In genomic region chr1:116175621-116176020, GRCh38 we compare ENCODE assay signal across 18 cellular contexts.
DNase-seq lines count a peak whose midpoint lies in the region; ATAC-seq, FAIRE-seq and TF ChIP-seq lines count a peak whose summit lies in the region.
"Had no signal": no experiment of that assay in that cellular context is flagged by ENCODE, and none has a peak within 500 bp of the region (broad histone marks: within the 10 kb centered on the region; RNA-seq: fewer than 3 reads in every experiment).

No MANE protein-coding gene starts in this region.

- peak overlapping the region; percentile 48; the same call in 1 of the 2 replicates for H3K4me2 ChIP-seq in HepG2 (ENCODE audit: low read depth, low read length)
- H3K4me2 ChIP-seq in OCI-LY7 (ENCODE audit: low read length) = no peak overlapping the region
- no peak overlapping the region for H3K4me2 ChIP-seq in GM12878 (ENCODE audit: control insufficient read depth, insufficient read depth)
- no peak overlapping the region for H3K4me2 ChIP-seq in MM.1S (ENCODE audit: low read depth, low read length)
- H3K4me2 ChIP-seq: SK-N-SH had no signal

- H3K36me3 ChIP-seq in HepG2 (replicated peaks in 1 of 2; ENCODE audit: control insufficient read depth in 1 of 2, insufficient read depth in 2 of 2, low read length in 2 of 2) (no peaks in the 10 kb centered on the region), right lobe of liver (no peaks in the 10 kb centered on the region), OCI-LY7 (ENCODE audit: insufficient read depth, low read length) (no peaks in the 10 kb centered on the region), GM12878 (ENCODE audit: control insufficient read depth in 2 of 2, insufficient read depth in 2 of 2, low read length in 1 of 2) (no peaks in the 10 kb centered on the region), MM.1S (replicated peaks; ENCODE audit: insufficient read depth, low read length) (no peaks in the 10 kb centered on the region)
- H3K36me3 ChIP-seq: Peyer's patch had no signal

- no peaks in the 10 kb centered on the region for H3K9me3 ChIP-seq in HepG2 (ENCODE audit: low read length)
- no peaks in the 10 kb centered on the region for H3K9me3 ChIP-seq in right lobe of liver
- H3K9me3 ChIP-seq in OCI-LY7 (ENCODE audit: low read length) = no peaks in the 10 kb centered on the region
- H3K9me3 ChIP-seq in GM12878 (replicated peaks; ENCODE audit: control insufficient read depth, insufficient read depth, low read length) = no peaks in the 10 kb centered on the region
- H3K9me3 ChIP-seq in MM.1S (replicated peaks; ENCODE audit: insufficient read depth, low read length) = no peaks in the 10 kb centered on the region
- H3K9me3 ChIP-seq: Peyer's patch, SK-N-SH had no signal

- in situ Hi-C loops in HepG2 (cut with HindIII; ENCODE audit: extremely low pct_ligation_motif_present, low pct_unique_long_range_greater_than_20kb) (no loop called here), GM12878 (cut with MboI) (no loop called here)

- no peak for ATAC-seq in HepG2
- no peak for ATAC-seq in right lobe of liver
- ATAC-seq in GM12878 = peak; percentile 22; the same call in 1 of the 3 replicates

- RAD21 ChIA-PET in GM12878 (lab: Charles Lee; ENCODE audit: unreplicated experiment) = no interaction called here

- H3K9ac ChIP-seq in HepG2 (ENCODE audit: insufficient read depth, low read depth, low read length) (no peak overlapping the region), GM12878 (ENCODE audit: control insufficient read depth, insufficient read depth, low read length) (no peak overlapping the region), MM.1S (ENCODE audit: low read length) (no peak overlapping the region)
- H3K9ac ChIP-seq: SK-N-SH had no signal

- intact Hi-C loops in HepG2 (cut with micrococcal nuclease; ENCODE audit: unreplicated experiment) (no loop called here), right lobe of liver (cut with DNase I) (no loop called here), OCI-LY7 (cut with micrococcal nuclease; ENCODE audit: unreplicated experiment) (no loop called here), GM12878 (cut with micrococcal nuclease; ENCODE audit: unreplicated experiment) (no loop called here)

- H3K4me3 ChIP-seq in HepG2 (replicated peaks in 1 of 3; ENCODE audit: insufficient read depth in 1 of 3, low read depth in 2 of 3, low read length in 3 of 3) (no peak overlapping the region), right lobe of liver (no peak overlapping the region), OCI-LY7 (ENCODE audit: low read depth, low read length, poor library complexity, severe bottlenecking) (no peak overlapping the region), GM12878 (no peak overlapping the region), MM.1S (ENCODE audit: low read length) (no peak overlapping the region)
- H3K4me3 ChIP-seq: Peyer's patch had no signal

- TF ChIP-seq CTCF in HepG2 (CRISPR knock-in tag; IDR thresholded peaks at IDR 0.05) (no peak), right lobe of liver (IDR thresholded peaks at IDR 0.05) (no peak), OCI-LY7 (conservative IDR thresholded peaks at IDR 0.05; ENCODE audit: low read length) (no peak; the same call in 1 of the 2 replicates), GM12878 (IDR thresholded peaks at IDR 0.05 in 2 of 3, conservative IDR thresholded peaks at IDR 0.05 in 1 of 3; ENCODE audit: control insufficient read depth in 2 of 3, extremely low read depth in 1 of 3, insufficient read depth in 1 of 3, low read depth in 3 of 3, low read length in 3 of 3) (no peak), MM.1S (IDR thresholded peaks at IDR 0.05; ENCODE audit: low read length) (no peak)

- H3K27ac ChIP-seq in HepG2 (ENCODE audit: extremely low read length, insufficient read depth, low read length) = peak overlapping the region; percentile 66
- H3K27ac ChIP-seq in right lobe of liver = no peak overlapping the region
- no peak overlapping the region for H3K27ac ChIP-seq in OCI-LY7 (ENCODE audit: low read depth, low read length, poor library complexity, severe bottlenecking)
- no peak overlapping the region for H3K27ac ChIP-seq in GM12878 (ENCODE audit: control insufficient read depth, insufficient read depth)
- H3K27ac ChIP-seq in MM.1S (ENCODE audit: low read length) = no peak overlapping the region
- H3K27ac ChIP-seq: Peyer's patch had no signal

- TF ChIP-seq POLR2A in HepG2 (IDR thresholded peaks at IDR 0.05; ENCODE audit: insufficient read depth in 1 of 2, low read depth in 2 of 2, low read length in 2 of 2) (no peak), right lobe of liver (IDR thresholded peaks at IDR 0.05) (no peak), GM12878 (IDR thresholded peaks at IDR 0.05; ENCODE audit: low read depth, low read length) (no peak)

- FAIRE-seq in HepG2 (lab: Jason Lieb, UNC) (no peak), GM12878 (lab: Jason Lieb, UNC) (no peak), RCC 7860 (lab: Jason Lieb, UNC) (no peak)
- FAIRE-seq: GM12891, H1 had no signal

- 94% methylated on average over 2 of the region's 2 CpGs for WGBS in HepG2 (ENCODE audit: low lambda C conversion rate)
- 78% methylated on average over 2 of the region's 2 CpGs for WGBS in right lobe of liver (ENCODE audit: insufficient coverage, low coverage, low lambda C conversion rate, missing lambda C conversion rate)
- WGBS in GM12878 (ENCODE audit: insufficient coverage, insufficient replicate concordance, low lambda C conversion rate, missing lambda C conversion rate) = 41% methylated on average over 2 of the region's 2 CpGs

- H3K9me2 ChIP-seq in OCI-LY7 (ENCODE audit: insufficient read depth, low read length) (no peaks in the 10 kb centered on the region), MM.1S (replicated peaks; ENCODE audit: insufficient read depth, low read length) (no peaks in the 10 kb centered on the region)
- H3K9me2 ChIP-seq: SK-N-SH had no signal

- BruUV-seq in HepG2 (replicated peaks; lab: Mats Ljungman, UMichigan) (no TSS peak), OCI-LY7 (replicated peaks; lab: Mats Ljungman, UMichigan) (no TSS peak), GM12878 (replicated peaks; lab: Mats Ljungman, UMichigan) (no TSS peak)

- POLR2A ChIA-PET in HepG2 (lab: Yijun Ruan, JAX) = no interaction called here
- POLR2A ChIA-PET in OCI-LY7 (lab: Charles Lee) = no interaction called here
- POLR2A ChIA-PET in GM12878 (lab: Charles Lee) = interaction anchor here (1.2 kb wide), 1 partner anchor 8 kb away, joined by 3 read pairs; no protein-coding TSS in a partner anchor

- no peak for TF ChIP-seq EP300 in HepG2 (IDR thresholded peaks at IDR 0.05; ENCODE audit: low read depth in 2 of 2, low read length in 2 of 2)
- TF ChIP-seq EP300 in HepG2 (CRISPR knock-in tag; IDR thresholded peaks at IDR 0.05; ENCODE audit: borderline replicate concordance) = no peak
- TF ChIP-seq EP300 in GM12878 (IDR thresholded peaks at IDR 0.05; ENCODE audit: borderline replicate concordance in 1 of 2, control insufficient read depth in 1 of 2, low read depth in 2 of 2, low read length in 2 of 2) = no peak

- H3K79me2 ChIP-seq in HepG2 (ENCODE audit: insufficient read depth, low read length) (no peaks in the 10 kb centered on the region), OCI-LY7 (ENCODE audit: insufficient read depth, low read depth, low read length) (no peaks in the 10 kb centered on the region), GM12878 (ENCODE audit: control insufficient read depth, insufficient read depth, low read length) (no peaks in the 10 kb centered on the region), MM.1S (ENCODE audit: low read length) (no peaks in the 10 kb centered on the region)

- SMC1A ChIA-PET in GM12878 (lab: Charles Lee; ENCODE audit: uncharacterized antibody, unreplicated experiment) = interaction anchor here (0.8 kb wide), 1 partner anchor 36 kb away, joined by 3 read pairs; no protein-coding TSS in a partner anchor

- CTCF ChIA-PET in HepG2 (lab: Yijun Ruan, JAX; ENCODE audit: low intra/inter-chr PET ratio, low total read pairs) = no interaction called here
- CTCF ChIA-PET in OCI-LY7 (lab: Charles Lee; ENCODE audit: unreplicated experiment) = no interaction called here
- CTCF ChIA-PET in GM12878 (lab: Yijun Ruan, JAX) = interaction anchor here (1.4 to 1.9 kb wide), 2 partner anchors 36 to 324 kb away, joined by 4 to 7 read pairs; no protein-coding TSS in a partner anchor

- TF ChIP-seq RAD21 in HepG2 (CRISPR knock-in tag; IDR thresholded peaks at IDR 0.05) = no peak
- no peak for TF ChIP-seq RAD21 in GM12878 (IDR thresholded peaks at IDR 0.05; ENCODE audit: insufficient read depth, low read depth, low read length)

- no peaks in the 10 kb centered on the region for H3F3A ChIP-seq in MM.1S (ENCODE audit: insufficient read depth, low read length)

- peaks cover 100% of the 10 kb centered on the region for H3K4me1 ChIP-seq in HepG2 (ENCODE audit: insufficient read depth, low read length)
- peaks cover 0 to 4% (median 0%) of the 10 kb centered on the region in 4 donors for H3K4me1 ChIP-seq in right lobe of liver
- peaks cover 10% of the 10 kb centered on the region for H3K4me1 ChIP-seq in OCI-LY7 (ENCODE audit: insufficient read depth, low read length, poor library complexity, severe bottlenecking)
- no peaks in the 10 kb centered on the region for H3K4me1 ChIP-seq in GM12878 (ENCODE audit: control insufficient read depth, insufficient read depth, low read length)
- no peaks in the 10 kb centered on the region for H3K4me1 ChIP-seq in MM.1S (ENCODE audit: low read length)

- H4K20me1 ChIP-seq in HepG2 (ENCODE audit: insufficient read depth, low read length) = no peaks in the 10 kb centered on the region
- H4K20me1 ChIP-seq in OCI-LY7 (ENCODE audit: insufficient read depth, low read length) = no peaks in the 10 kb centered on the region
- H4K20me1 ChIP-seq in GM12878 (ENCODE audit: control insufficient read depth, insufficient read depth) = no peaks in the 10 kb centered on the region
- H4K20me1 ChIP-seq in MM.1S (ENCODE audit: insufficient read depth, low read length) = no peaks in the 10 kb centered on the region

- H3K27me3 ChIP-seq in HepG2 (ENCODE audit: control insufficient read depth in 1 of 2, insufficient read depth in 2 of 2, low read length in 2 of 2) (no peaks in the 10 kb centered on the region), right lobe of liver (no peaks in the 10 kb centered on the region), GM12878 (replicated peaks in 1 of 2; ENCODE audit: control insufficient read depth in 2 of 2, insufficient read depth in 2 of 2, low read length in 1 of 2) (no peaks in the 10 kb centered on the region; a peak in 2 of 4 replicates), MM.1S (replicated peaks; ENCODE audit: insufficient read depth, low read length) (no peaks in the 10 kb centered on the region)
- H3K27me3 ChIP-seq: Peyer's patch had no signal

- DNase-seq in HepG2 (ENCODE audit: low spot score) (no peak), right lobe of liver (no peak), OCI-LY7 (ENCODE audit: low spot score) (peak; percentile 42), GM12878 (ENCODE audit: low read depth, low spot score) (no peak), MM.1S (no peak), UCSD-AML1 (lab: John Stamatoyannopoulos, UW; ENCODE audit: unreplicated experiment) (no peak), DMS 273 treated with DMSO at 0.1 percent for 48 hours (lab: John Stamatoyannopoulos, UW) (no peak), RCC 7860 (ENCODE audit: low spot score) (no peak)
- DNase-seq: CD4-positive, CD25-positive, alpha-beta regulatory T cell; COR-L47; NCI-H1092 treated with DMSO at 0.1 percent for 48 hours; NCI-H2081 treated with DMSO at 0.1 percent for 48 hours; NCI-H748 treated with DMSO at 0.1 percent for 48 hours; Peyer's patch; Right ventricle myocardium superior; SK-N-SH had no signal

- H2AFZ ChIP-seq in HepG2 (ENCODE audit: low read length) (no peak overlapping the region), OCI-LY7 (ENCODE audit: low read length) (peak overlapping the region; percentile 29; the same call in 1 of the 2 replicates), GM12878 (ENCODE audit: control insufficient read depth, low read depth, low read length) (no peak overlapping the region), MM.1S (ENCODE audit: low read length) (no peak overlapping the region)
